1 cellular context compared by ENCODE assay signal in genomic region chr6:13302751-13303667, GRCh38.
A peak's percentile ranks its signal among the peaks of the same experiment; 100 is the strongest.
TF ChIP-seq lines count a peak whose summit lies in the region.

No MANE protein-coding gene starts in this region.

TF ChIP-seq in K562, 482 proteins besides CTCF, POLR2A, EP300 and RAD21 (continued from another document):
- no peak for TF ChIP-seq CREB3L1 (IDR thresholded peaks at IDR 0.05; ENCODE audit: borderline replicate concordance, low read depth)
- no peak for TF ChIP-seq STAT5A (IDR thresholded peaks at IDR 0.05; ENCODE audit: borderline replicate concordance, low read length)
- no peak for TF ChIP-seq KLF1 (tag; IDR thresholded peaks at IDR 0.05)
- no peak for TF ChIP-seq STAT6 (CRISPR knock-in tag; IDR thresholded peaks at IDR 0.05)
- no peak for TF ChIP-seq DIDO1 (tag; IDR thresholded peaks at IDR 0.05; ENCODE audit: low read depth)
- TF ChIP-seq FOXP1 (CRISPR knock-in tag; IDR thresholded peaks at IDR 0.05) = no peak
- 0 out of 2 replicates have a peak, but pooled peaks have one; percentile 14 for TF ChIP-seq ZBTB12 (CRISPR knock-in tag; IDR thresholded peaks at IDR 0.05)
- no peak for TF ChIP-seq TSHZ1 (CRISPR knock-in tag; IDR thresholded peaks at IDR 0.05)
- TF ChIP-seq CTCFL (IDR thresholded peaks at IDR 0.05; ENCODE audit: borderline replicate concordance, insufficient read depth, low read depth, low read length, poor library complexity, severe bottlenecking) = no peak
- no peak for TF ChIP-seq ZNF121 (CRISPR knock-in tag; conservative IDR thresholded peaks at IDR 0.05)
- TF ChIP-seq ELF4 (CRISPR knock-in tag; IDR thresholded peaks at IDR 0.05) = 0 out of 2 replicates have a peak, but pooled peaks have one; percentile 31
- no peak for TF ChIP-seq SAFB2 (IDR thresholded peaks at IDR 0.05; ENCODE audit: borderline replicate concordance, low read depth, low read length, severe bottlenecking)
- no peak for TF ChIP-seq PCBP1 (IDR thresholded peaks at IDR 0.05; ENCODE audit: low read depth, low read length, poor library complexity, severe bottlenecking)
- TF ChIP-seq SREBF1 (IDR thresholded peaks at IDR 0.05; ENCODE audit: borderline replicate concordance, low read depth, low read length) = no peak
- TF ChIP-seq RNF219 (CRISPR knock-in tag; IDR thresholded peaks at IDR 0.05) = no peak
- TF ChIP-seq HMG20B (CRISPR knock-in tag; IDR thresholded peaks at IDR 0.05) = no peak
- no peak for TF ChIP-seq RB1 (IDR thresholded peaks at IDR 0.05; ENCODE audit: low read depth)
- 0 out of 2 replicates have a peak, but pooled peaks have one; percentile 30 for TF ChIP-seq ZNF79 (CRISPR knock-in tag; IDR thresholded peaks at IDR 0.05; ENCODE audit: low read depth)
- no peak for TF ChIP-seq SIX5 (IDR thresholded peaks at IDR 0.05; ENCODE audit: borderline replicate concordance in 1 of 2, insufficient read depth in 1 of 2, low read depth in 1 of 2, low read length in 2 of 2)
- TF ChIP-seq TRIM25 (IDR thresholded peaks at IDR 0.05; ENCODE audit: borderline replicate concordance) = no peak
- no peak for TF ChIP-seq ASH1L (IDR thresholded peaks at IDR 0.05; ENCODE audit: borderline replicate concordance, low read depth, partially characterized antibody)
- TF ChIP-seq NFYB (IDR thresholded peaks at IDR 0.05; ENCODE audit: extremely low read depth, insufficient read length) = no peak
- TF ChIP-seq ZNF444 (CRISPR knock-in tag; IDR thresholded peaks at IDR 0.05) = no peak
- TF ChIP-seq SETDB1 (IDR thresholded peaks at IDR 0.05; ENCODE audit: low read length) = peak; percentile 76
- TF ChIP-seq SIRT6 (IDR thresholded peaks at IDR 0.05; ENCODE audit: low read depth, low read length) = no peak
- peak in 1 of 2 experiments; percentile 97; a peak in 2 of 4 replicates for TF ChIP-seq ZNF318 (IDR thresholded peaks at IDR 0.05; ENCODE audit: borderline replicate concordance in 1 of 2, low read depth in 1 of 2)
- TF ChIP-seq ELK1 (CRISPR knock-in tag; IDR thresholded peaks at IDR 0.05) = no peak
- no peak for TF ChIP-seq ZNF23 (CRISPR knock-in tag; IDR thresholded peaks at IDR 0.05)
